In genomic region chr20:59850018-59850641, GRCh38 we compare ENCODE assay signal across 8 cellular contexts.
DNase-seq lines count a peak whose midpoint lies in the region; ATAC-seq, FAIRE-seq and TF ChIP-seq lines count a peak whose summit lies in the region.

No MANE protein-coding gene starts in this region.

- H3K27me3 Mint-ChIP-seq in WTC11 (ENCODE audit: low read depth): peaks cover 42% of the 10 kb centered on the region

- POLR2A ChIA-PET in WTC11 (lab: Charles Lee): no interaction called here

- H3K27ac Mint-ChIP-seq in WTC11: no peak overlapping the region

- CTCF ChIA-PET in WTC11 (lab: Charles Lee): interaction anchor here (0.6 to 3.4 kb wide), 22 partner anchors 9 to 160 kb away, joined by 3 to 89 read pairs (median 5); partner anchors contain the start of gene SYCP2

- DNase-seq in DMS 273 (lab: John Stamatoyannopoulos, UW; ENCODE audit: unreplicated experiment) (peak; percentile 64), DMS 273 treated with DMSO at 0.1 percent for 48 hours (lab: John Stamatoyannopoulos, UW) (no peak), NCI-H1105 treated with DMSO at 0.1 percent for 48 hours (lab: John Stamatoyannopoulos, UW) (peak; percentile 51), WTC11 (ENCODE audit: low spot score) (no peak), GM20000 (ENCODE audit: low spot score) (no peak), KG1 (lab: John Stamatoyannopoulos, UW) (no peak), amniotic stem cell (lab: John Stamatoyannopoulos, UW) (no peak)

- no peaks in the 10 kb centered on the region for H3K36me3 Mint-ChIP-seq in WTC11

- no peak overlapping the region for H3K4me3 Mint-ChIP-seq in WTC11

- H3K4me1 Mint-ChIP-seq in WTC11: no peaks in the 10 kb centered on the region

- peak; percentile 95 for FAIRE-seq in islet of Langerhans (lab: Jason Lieb, UNC)

- no peak for ATAC-seq in WTC11

- peak; percentile 51 for TF ChIP-seq CTCF in WTC11 (IDR thresholded peaks at IDR 0.05)
- no peak for TF ChIP-seq CTCF in GM20000 (IDR thresholded peaks at IDR 0.05; ENCODE audit: extremely low read depth, missing control alignments)

- peaks cover 11% of the 10 kb centered on the region for H3K9me3 Mint-ChIP-seq in WTC11

TF ChIP-seq in WTC11, 78 proteins besides CTCF, POLR2A, EP300 and RAD21:
- no peak for TF ChIP-seq ATF3 (CRISPR knock-in tag; conservative IDR thresholded peaks at IDR 0.05)
- TF ChIP-seq NFATC4 (CRISPR knock-in tag; IDR thresholded peaks at IDR 0.05): no peak
- TF ChIP-seq SMAD3 (CRISPR knock-in tag; IDR thresholded peaks at IDR 0.05; ENCODE audit: borderline replicate concordance): no peak
- TF ChIP-seq ZNF281 (CRISPR knock-in tag; IDR thresholded peaks at IDR 0.05): no peak
- no peak for TF ChIP-seq ZNF423 (CRISPR knock-in tag; IDR thresholded peaks at IDR 0.05)
- TF ChIP-seq ZNF425 (CRISPR knock-in tag; conservative IDR thresholded peaks at IDR 0.05): no peak
- TF ChIP-seq NR2C2 (CRISPR knock-in tag; IDR thresholded peaks at IDR 0.05): no peak
- no peak for TF ChIP-seq MXD4 (CRISPR knock-in tag; IDR thresholded peaks at IDR 0.05; ENCODE audit: borderline replicate concordance)
- TF ChIP-seq ESRRA (CRISPR knock-in tag; IDR thresholded peaks at IDR 0.05; ENCODE audit: borderline replicate concordance): no peak
- no peak for TF ChIP-seq JUN (CRISPR knock-in tag; IDR thresholded peaks at IDR 0.05)
- no peak for TF ChIP-seq ZNF121 (CRISPR knock-in tag; IDR thresholded peaks at IDR 0.05)
- TF ChIP-seq ETV6 (CRISPR knock-in tag; IDR thresholded peaks at IDR 0.05): no peak
- TF ChIP-seq E2F5 (CRISPR knock-in tag; IDR thresholded peaks at IDR 0.05): no peak
- TF ChIP-seq ZNF317 (CRISPR knock-in tag; IDR thresholded peaks at IDR 0.05; ENCODE audit: borderline replicate concordance, low read depth): no peak
- no peak for TF ChIP-seq PRRX2 (CRISPR knock-in tag; IDR thresholded peaks at IDR 0.05)

Comparison
In these comparisons a context has a peak if more than half of its experiments do, and no peak if none do; other contexts are left out.
1. DNase-seq: peak in DMS 273 (single experiment) and NCI-H1105 treated with DMSO at 0.1 percent for 48 hours (single experiment); none in DMS 273 treated with DMSO at 0.1 percent for 48 hours (single experiment), WTC11 (single experiment), GM20000 (single experiment), KG1 (single experiment) and amniotic stem cell (single experiment).